In the genomic region with DNA sequence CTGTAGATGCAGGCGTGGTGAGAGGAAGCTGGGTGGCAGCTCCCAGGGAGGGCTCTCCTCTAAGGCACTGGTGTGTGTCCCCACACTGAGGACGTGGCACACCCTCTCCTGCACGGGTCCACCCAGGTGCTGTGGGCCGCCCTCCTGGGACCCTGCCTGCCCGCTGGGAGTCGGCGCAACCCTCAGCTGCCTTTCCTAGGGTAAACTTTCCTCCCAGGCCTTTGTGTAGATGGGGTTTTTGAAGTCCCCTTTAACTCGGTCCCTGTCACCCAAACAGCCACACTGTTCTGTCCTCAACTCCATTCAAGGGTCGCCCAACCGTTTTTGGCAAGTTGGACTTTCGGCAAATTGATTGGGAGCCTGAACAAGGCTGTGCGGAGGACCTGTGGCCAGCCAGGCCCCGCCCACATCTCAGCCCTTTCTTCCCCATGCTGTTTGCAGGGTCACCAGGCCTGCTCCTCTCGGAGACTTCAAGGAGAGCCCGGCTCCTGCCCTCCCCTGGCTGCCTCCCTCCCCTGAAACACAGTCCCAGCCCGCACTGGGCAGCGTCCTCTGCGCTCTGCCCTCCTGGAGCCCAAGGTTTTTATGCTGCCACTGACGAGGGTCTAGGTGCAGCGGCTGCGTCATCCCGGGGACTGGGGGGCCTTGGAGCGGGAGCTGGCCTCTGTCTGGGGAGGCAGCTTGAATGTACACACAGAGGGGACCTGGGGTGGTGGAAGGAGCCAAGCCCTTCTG, we compare ENCODE assay signal across 15 cellular contexts.
"Had no signal": no experiment of that assay in that cellular context is flagged by ENCODE, and none has a peak within 500 bp of the region (broad histone marks: within the 10 kb centered on the region; RNA-seq: fewer than 3 reads in every experiment).

No MANE protein-coding gene starts in this region.

- DNase-seq: activated CD4-positive, alpha-beta memory T cell treated with anti-CD3 and anti-CD28 coated beads, Interleukin-2, amount 10 ng/mL, durations not matched to agents 7 days and 5 days; activated CD4-positive, alpha-beta T cell treated with anti-CD3 and anti-CD28 coated beads for 4 hours; activated CD8-positive, alpha-beta memory T cell treated with anti-CD3 and anti-CD28 coated beads, Interleukin-2, amount 50 U/mL, for 4 hours; activated gamma-delta T cell treated with Interleukin-2 at 50 U/mL for 16 hours; activated T-cell treated with anti-CD3 and anti-CD28 coated beads, Interleukin-2, amount 50 U/mL, for 72 hours; amniotic stem cell; brain microvascular endothelial cell; retina; T-helper 2 cell; transverse colon had no signal

- H3K27me3 ChIP-seq: brain microvascular endothelial cell, pancreas, transverse colon had no signal

- H3K4me3 ChIP-seq: pancreas, transverse colon had no signal

- H3K36me3 Mint-ChIP-seq: activated naive CD8-positive, alpha-beta T cell; mesothelial cell of epicardium; stimulated activated effector memory CD8-positive, alpha-beta T cell treated with anti-CD3 and anti-CD28 coated beads, Interleukin-12 subunit alpha, Interleukin-12 subunit beta, amount 100 ng/mL, for 72 hours; WTC11 had no signal

- H3K4me3 Mint-ChIP-seq: activated CD4-positive, alpha-beta memory T cell treated with anti-CD3 and anti-CD28 coated beads, Interleukin-2, amount 10 ng/mL, durations not matched to agents 7 days and 5 days; activated naive CD8-positive, alpha-beta T cell; activated T-cell treated with anti-CD3 and anti-CD28 coated beads, Interleukin-2, amount 50 U/mL, for 72 hours; mesothelial cell of epicardium; stimulated activated effector memory CD8-positive, alpha-beta T cell treated with anti-CD3 and anti-CD28 coated beads, Interleukin-12 subunit alpha, Interleukin-12 subunit beta, amount 100 ng/mL, for 72 hours; WTC11 had no signal

- H3K27ac ChIP-seq: brain microvascular endothelial cell, transverse colon had no signal

- H3K36me3 ChIP-seq: brain microvascular endothelial cell, pancreas, transverse colon had no signal

- H3K4me1 Mint-ChIP-seq: activated CD4-positive, alpha-beta memory T cell treated with anti-CD3 and anti-CD28 coated beads, Interleukin-2, amount 10 ng/mL, durations not matched to agents 7 days and 5 days; mesothelial cell of epicardium; stimulated activated effector memory CD8-positive, alpha-beta T cell treated with anti-CD3 and anti-CD28 coated beads, Interleukin-12 subunit alpha, Interleukin-12 subunit beta, amount 100 ng/mL, for 72 hours had no signal

- H3K27me3 Mint-ChIP-seq: activated CD4-positive, alpha-beta memory T cell treated with anti-CD3 and anti-CD28 coated beads, Interleukin-2, amount 10 ng/mL, durations not matched to agents 7 days and 5 days; activated naive CD8-positive, alpha-beta T cell had no signal

- H3K9me3 Mint-ChIP-seq: activated CD4-positive, alpha-beta memory T cell treated with anti-CD3 and anti-CD28 coated beads, Interleukin-2, amount 10 ng/mL, durations not matched to agents 7 days and 5 days; activated T-cell treated with anti-CD3 and anti-CD28 coated beads, Interleukin-2, amount 50 U/mL, for 72 hours; mesothelial cell of epicardium; stimulated activated effector memory CD8-positive, alpha-beta T cell treated with anti-CD3 and anti-CD28 coated beads, Interleukin-12 subunit alpha, Interleukin-12 subunit beta, amount 100 ng/mL, for 72 hours; WTC11 had no signal

- ATAC-seq: activated T-cell treated with anti-CD3 and anti-CD28 coated beads, Interleukin-2, amount 50 U/mL, for 72 hours; stimulated activated effector memory CD8-positive, alpha-beta T cell treated with anti-CD3 and anti-CD28 coated beads, Interleukin-12 subunit alpha, Interleukin-12 subunit beta, amount 100 ng/mL, for 72 hours had no signal

- FAIRE-seq: pancreas had no signal

- H3K9me3 ChIP-seq: pancreas, transverse colon had no signal

- H3K4me1 ChIP-seq: pancreas, transverse colon had no signal

- H3K27ac Mint-ChIP-seq: activated CD4-positive, alpha-beta memory T cell treated with anti-CD3 and anti-CD28 coated beads, Interleukin-2, amount 10 ng/mL, durations not matched to agents 7 days and 5 days; activated naive CD8-positive, alpha-beta T cell; activated T-cell treated with anti-CD3 and anti-CD28 coated beads, Interleukin-2, amount 50 U/mL, for 72 hours; mesothelial cell of epicardium; stimulated activated effector memory CD8-positive, alpha-beta T cell treated with anti-CD3 and anti-CD28 coated beads, Interleukin-12 subunit alpha, Interleukin-12 subunit beta, amount 100 ng/mL, for 72 hours; WTC11 had no signal
